1 cellular context compared by ENCODE assay signal in the genomic region with DNA sequence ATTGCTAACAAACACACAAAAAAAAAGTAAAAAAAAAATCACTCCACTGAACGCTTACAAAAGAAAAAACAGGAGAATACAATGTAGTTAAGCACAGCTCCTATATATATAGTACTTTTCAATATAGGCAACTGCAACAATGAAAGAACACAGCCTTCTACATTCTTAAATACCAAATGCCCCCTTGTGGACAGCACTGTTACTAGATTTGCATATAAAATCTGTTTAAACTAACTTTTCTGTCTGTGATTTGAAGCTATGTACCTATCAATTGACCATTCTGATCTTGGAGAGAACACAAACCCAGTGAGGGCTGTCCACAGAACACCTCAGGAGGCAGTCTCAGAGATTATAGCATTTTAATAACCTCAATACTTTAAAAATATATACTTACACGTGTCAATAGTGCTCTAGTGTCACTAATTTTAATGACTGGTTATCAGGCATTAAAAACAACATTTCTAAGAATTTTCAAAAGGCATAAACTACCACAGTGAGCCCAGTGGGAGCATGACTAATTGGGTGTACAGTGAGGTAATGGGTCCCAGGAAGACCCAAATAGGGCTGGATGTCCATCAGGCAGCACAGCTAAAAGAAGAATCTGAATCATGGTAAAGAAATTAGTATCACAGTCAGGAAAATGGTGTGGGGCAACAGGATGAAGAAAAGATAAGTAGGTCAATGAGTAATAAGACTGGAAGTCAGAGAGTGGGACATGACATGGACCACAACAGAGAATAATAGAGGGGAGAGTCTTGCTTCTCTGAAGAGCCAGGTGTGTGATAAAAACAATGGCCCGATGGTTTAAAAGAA.
TF ChIP-seq lines count a peak whose summit lies in the region.

No MANE protein-coding gene starts in this region.

TF ChIP-seq in GM12878, 131 proteins besides CTCF, POLR2A, EP300 and RAD21 (continued from another document):
- TF ChIP-seq, protein P1, sequence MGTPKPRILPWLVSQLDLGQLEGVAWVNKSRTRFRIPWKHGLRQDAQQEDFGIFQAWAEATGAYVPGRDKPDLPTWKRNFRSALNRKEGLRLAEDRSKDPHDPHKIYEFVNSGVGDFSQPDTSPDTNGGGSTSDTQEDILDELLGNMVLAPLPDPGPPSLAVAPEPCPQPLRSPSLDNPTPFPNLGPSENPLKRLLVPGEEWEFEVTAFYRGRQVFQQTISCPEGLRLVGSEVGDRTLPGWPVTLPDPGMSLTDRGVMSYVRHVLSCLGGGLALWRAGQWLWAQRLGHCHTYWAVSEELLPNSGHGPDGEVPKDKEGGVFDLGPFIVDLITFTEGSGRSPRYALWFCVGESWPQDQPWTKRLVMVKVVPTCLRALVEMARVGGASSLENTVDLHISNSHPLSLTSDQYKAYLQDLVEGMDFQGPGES (IDR thresholded peaks at IDR 0.05): no peak
- peak; percentile 72; the same call in 1 of the 2 replicates for TF ChIP-seq SMC3 (IDR thresholded peaks at IDR 0.05; ENCODE audit: borderline replicate concordance, low read length)
- TF ChIP-seq SREBF2 (IDR thresholded peaks at IDR 0.05; ENCODE audit: low read length): no peak
- no peak for TF ChIP-seq CUX1 (IDR thresholded peaks at IDR 0.05; ENCODE audit: insufficient replicate concordance, low read depth, low read length)
- TF ChIP-seq NFYA (IDR thresholded peaks at IDR 0.05; ENCODE audit: borderline replicate concordance, low read depth, low read length): no peak
- TF ChIP-seq CHD4 (IDR thresholded peaks at IDR 0.05): no peak
TF ChIP-seq in GM12878: peak in this region for 2.
